ENCODE assay signal across 8 cellular contexts in genomic region chr17:49707608-49708514, GRCh38. TPM values are rescaled to one million over a fixed set of nuclear protein-coding genes. Genes with fewer than 3 reads are reported as not detected.
DNase-seq lines count a peak whose midpoint lies in the region; ATAC-seq, FAIRE-seq and TF ChIP-seq lines count a peak whose summit lies in the region.

TSS of gene SLC35B1 (minus strand) at chr17:49707964. CDS start at chr17:49707833, 131 bp downstream.

- H3K4me1 ChIP-seq in left ventricle myocardium inferior (peaks cover 47% of the 10 kb centered on the region), psoas muscle (peaks cover 9% of the 10 kb centered on the region), uterus (peaks cover 0 to 7% of the 10 kb centered on the region in 2 donors)

- peak within 1 kb of the TSS; percentile 98 for H3K27ac Mint-ChIP-seq in T-helper 1 cell treated with Interleukin-12 subunit alpha and Interleukin-12 subunit beta and Interleukin-4 antibody, amounts not matched to agents 30 μg/mL and 1 μg/mL, for 36 hours

- H3K27me3 ChIP-seq in left ventricle myocardium inferior (ENCODE audit: low read depth) (no peaks in the 10 kb centered on the region), psoas muscle (ENCODE audit: insufficient read depth in 3 of 3, low read length in 2 of 3) (no peaks in the 10 kb centered on the region), uterus (no peaks in the 10 kb centered on the region)

- peaks cover 30% of the 10 kb centered on the region for H3K4me1 Mint-ChIP-seq in T-helper 1 cell treated with Interleukin-12 subunit alpha and Interleukin-12 subunit beta and Interleukin-4 antibody, amounts not matched to agents 30 μg/mL and 1 μg/mL, for 36 hours (ENCODE audit: low read depth)

- H3K36me3 Mint-ChIP-seq in T-helper 1 cell treated with Interleukin-12 subunit alpha and Interleukin-12 subunit beta and Interleukin-4 antibody, amounts not matched to agents 30 μg/mL and 1 μg/mL, for 36 hours (ENCODE audit: low read depth), result peaks cover 36% of the 10 kb centered on the region

- intact Hi-C loops in left ventricle myocardium inferior (cut with micrococcal nuclease) (loop anchor here (5.0 to 10.0 kb wide), 2 partner anchors 74 to 147 kb away; no protein-coding TSS in a partner anchor), psoas muscle (cut with DNase I) (loop anchor here (5.0 to 10.0 kb wide), 4 partner anchors 69 to 273 kb away; partner anchors contain the start of gene KAT7 (in 1 of the 2)), uterus (cut with DNase I; ENCODE audit: low total_unique reads) (no loop called here)

- peak; percentile 80; the same call in 1 of the 2 replicates for TF ChIP-seq POLR2A in GM12892 (IDR thresholded peaks at IDR 0.05; ENCODE audit: low read depth, low read length)
- TF ChIP-seq POLR2A in uterus (IDR thresholded peaks at IDR 0.05), result peak in 1 of 2 donors; percentile 55

- H3K27ac ChIP-seq in left ventricle myocardium inferior (replicated peaks) (peak within 1 kb of the TSS; percentile 94), psoas muscle (peak within 1 kb of the TSS; percentile 98), uterus (peak within 1 kb of the TSS; percentile 87 to 92)

- H3K4me3 ChIP-seq in left ventricle myocardium inferior, result peak within 1 kb of the TSS; percentile 99
- H3K4me3 ChIP-seq in psoas muscle, result peak within 1 kb of the TSS; percentile 81
- H3K4me3 ChIP-seq in uterus, result peak within 1 kb of the TSS; percentile 94

- ATAC-seq in HG02870 (IDR thresholded peaks at IDR 0.05; ENCODE audit: unreplicated experiment) (peak; percentile 93), psoas muscle (peak; percentile 99 to 100 (median 99))

- H3K27me3 Mint-ChIP-seq in T-helper 1 cell treated with Interleukin-12 subunit alpha and Interleukin-12 subunit beta and Interleukin-4 antibody, amounts not matched to agents 30 μg/mL and 1 μg/mL, for 36 hours (ENCODE audit: low read depth), result no peaks in the 10 kb centered on the region

- H3K9me3 Mint-ChIP-seq in T-helper 1 cell treated with Interleukin-12 subunit alpha and Interleukin-12 subunit beta and Interleukin-4 antibody, amounts not matched to agents 30 μg/mL and 1 μg/mL, for 36 hours, result no peaks in the 10 kb centered on the region

- 1% methylated on average over 49 to 53 of the region's 53 CpGs for WGBS in psoas muscle, 3 donors

- TF ChIP-seq CTCF in left ventricle myocardium inferior (IDR thresholded peaks at IDR 0.05; ENCODE audit: borderline replicate concordance) (peak; percentile 79), psoas muscle (IDR thresholded peaks at IDR 0.05) (peak; percentile 57), uterus (IDR thresholded peaks at IDR 0.05) (peak; percentile 55 to 78 (median 72))

- H3K9me3 ChIP-seq in left ventricle myocardium inferior (replicated peaks) (no peaks in the 10 kb centered on the region), psoas muscle (no peaks in the 10 kb centered on the region), uterus (no peaks in the 10 kb centered on the region)

- peak; percentile 100 for FAIRE-seq in GM12892 (lab: Jason Lieb, UNC)

- peaks cover 51% of the 10 kb centered on the region for H3K36me3 ChIP-seq in left ventricle myocardium inferior
- H3K36me3 ChIP-seq in psoas muscle (ENCODE audit: insufficient read depth in 1 of 2, low read depth in 1 of 2), result peaks cover 19 to 47% of the 10 kb centered on the region in 2 donors
- no peaks in the 10 kb centered on the region for H3K36me3 ChIP-seq in uterus

- DNase-seq in GM12892 (ENCODE audit: insufficient read length) (peak; percentile 96), NCI-H146 treated with DMSO at 0.1 percent for 48 hours (lab: John Stamatoyannopoulos, UW; ENCODE audit: unreplicated experiment) (peak; percentile 97), amygdala (lab: John Stamatoyannopoulos, UW) (peak; percentile 73 to 100 (median 97)), left ventricle myocardium inferior (peak; percentile 100), psoas muscle (peak; percentile 100), uterus (peak; percentile 99)

- peak within 1 kb of the TSS; percentile 95 for H3K4me3 Mint-ChIP-seq in T-helper 1 cell treated with Interleukin-12 subunit alpha and Interleukin-12 subunit beta and Interleukin-4 antibody, amounts not matched to agents 30 μg/mL and 1 μg/mL, for 36 hours

RNA-seq across cellular contexts. Expression of gene SLC35B1, which starts in this region (rescaled TPM):
- 28.3 TPM for polyA plus RNA-seq in GM12892 (2012; ENCODE audit: missing spikeins)
- total RNA-seq in left ventricle myocardium inferior, result 53.4 TPM
- total RNA-seq in psoas muscle, result 10 to 100 TPM; 39.5 to 69.5 (median 60.9) TPM
- polyA plus RNA-seq in psoas muscle, result 10 to 100 TPM; 60.7 to 85.7 (median 83.5) TPM
- total RNA-seq in uterus, result 10 to 100 TPM; 23.6 to 49.1 (median 36.3) TPM

Comparison
In these comparisons a context has a peak if more than half of its experiments do, and no peak if none do; other contexts are left out.
1. Peak in every context shown above with its lines: DNase-seq, ATAC-seq, H3K4me3 ChIP-seq and H3K27ac ChIP-seq.